17 cellular contexts compared by ENCODE assay signal in genomic region chr18:9070212-9070611, GRCh38.
"Had no signal": no experiment of that assay in that cellular context is flagged by ENCODE, and none has a peak within 500 bp of the region (broad histone marks: within the 10 kb centered on the region; RNA-seq: fewer than 3 reads in every experiment).

No MANE protein-coding gene starts in this region.

- H3K9me3 ChIP-seq: esophagus muscularis mucosa, suprapubic skin had no signal

- H3K27me3 ChIP-seq: esophagus muscularis mucosa, suprapubic skin had no signal

- FAIRE-seq: endothelial cell of umbilical vein had no signal

- H3K4me3 ChIP-seq: cardiac muscle cell, esophagus muscularis mucosa, skin epidermis, suprapubic skin had no signal

- H3K27ac ChIP-seq: cardiac muscle cell, esophagus muscularis mucosa, suprapubic skin had no signal

- ATAC-seq: stimulated activated naive CD8-positive, alpha-beta T cell treated with anti-CD3 and anti-CD28 coated beads, Interleukin-15, amount 100 ng/mL, for 72 hours had no signal

- DNase-seq: activated CD4-positive, alpha-beta memory T cell treated with anti-CD3 and anti-CD28 coated beads for 36 hours; activated CD4-positive, alpha-beta T cell treated with anti-CD3 and anti-CD28 coated beads for 4 hours; activated naive CD4-positive, alpha-beta T cell treated with Interleukin-2 at 50 U/mL for 16 hours; activated naive CD8-positive, alpha-beta T cell treated with anti-CD3 and anti-CD28 coated beads, Interleukin-2, amount 10 ng/mL, durations not matched to agents 7 days and 5 days; amygdala; dermis blood vessel endothelial cell; effector memory CD4-positive, alpha-beta T cell; occipital lobe; stimulated activated naive CD8-positive, alpha-beta T cell treated with anti-CD3 and anti-CD28 coated beads, Interleukin-15, amount 100 ng/mL, for 72 hours had no signal

- H3K27me3 Mint-ChIP-seq: activated CD4-positive, alpha-beta memory T cell treated with anti-CD3 and anti-CD28 coated beads for 36 hours; activated naive CD8-positive, alpha-beta T cell treated with anti-CD3 and anti-CD28 coated beads, Interleukin-2, amount 10 ng/mL, durations not matched to agents 7 days and 5 days; stimulated activated naive CD8-positive, alpha-beta T cell treated with anti-CD3 and anti-CD28 coated beads, Interleukin-15, amount 100 ng/mL, for 72 hours had no signal

- H3K36me3 ChIP-seq: cardiac muscle cell, esophagus muscularis mucosa, suprapubic skin had no signal

- H3K4me3 Mint-ChIP-seq: activated CD4-positive, alpha-beta memory T cell treated with anti-CD3 and anti-CD28 coated beads for 36 hours; activated naive CD8-positive, alpha-beta T cell treated with anti-CD3 and anti-CD28 coated beads, Interleukin-2, amount 10 ng/mL, durations not matched to agents 7 days and 5 days; WTC11 had no signal

- H3K27ac Mint-ChIP-seq: activated CD4-positive, alpha-beta memory T cell treated with anti-CD3 and anti-CD28 coated beads for 36 hours; activated naive CD8-positive, alpha-beta T cell treated with anti-CD3 and anti-CD28 coated beads, Interleukin-2, amount 10 ng/mL, durations not matched to agents 7 days and 5 days; progenitor cell of endocrine pancreas had no signal

- H3K9me3 Mint-ChIP-seq: activated CD4-positive, alpha-beta memory T cell treated with anti-CD3 and anti-CD28 coated beads for 36 hours; activated naive CD8-positive, alpha-beta T cell treated with anti-CD3 and anti-CD28 coated beads, Interleukin-2, amount 10 ng/mL, durations not matched to agents 7 days and 5 days; activated T-helper 2 cell treated with anti-CD3 and anti-CD28 coated beads, Interferon-gamma antibody, Interleukin-2, Interleukin-4, amounts not matched to agents 10 μg/mL and 5 μg/mL and 100 μg/mL, durations not matched to agents 14 hours and 24 hours and 36 hours; stimulated activated naive CD8-positive, alpha-beta T cell treated with anti-CD3 and anti-CD28 coated beads, Interleukin-15, amount 100 ng/mL, for 72 hours; WTC11 had no signal
